ENCODE assay signal across 1 cellular context in the genomic region with DNA sequence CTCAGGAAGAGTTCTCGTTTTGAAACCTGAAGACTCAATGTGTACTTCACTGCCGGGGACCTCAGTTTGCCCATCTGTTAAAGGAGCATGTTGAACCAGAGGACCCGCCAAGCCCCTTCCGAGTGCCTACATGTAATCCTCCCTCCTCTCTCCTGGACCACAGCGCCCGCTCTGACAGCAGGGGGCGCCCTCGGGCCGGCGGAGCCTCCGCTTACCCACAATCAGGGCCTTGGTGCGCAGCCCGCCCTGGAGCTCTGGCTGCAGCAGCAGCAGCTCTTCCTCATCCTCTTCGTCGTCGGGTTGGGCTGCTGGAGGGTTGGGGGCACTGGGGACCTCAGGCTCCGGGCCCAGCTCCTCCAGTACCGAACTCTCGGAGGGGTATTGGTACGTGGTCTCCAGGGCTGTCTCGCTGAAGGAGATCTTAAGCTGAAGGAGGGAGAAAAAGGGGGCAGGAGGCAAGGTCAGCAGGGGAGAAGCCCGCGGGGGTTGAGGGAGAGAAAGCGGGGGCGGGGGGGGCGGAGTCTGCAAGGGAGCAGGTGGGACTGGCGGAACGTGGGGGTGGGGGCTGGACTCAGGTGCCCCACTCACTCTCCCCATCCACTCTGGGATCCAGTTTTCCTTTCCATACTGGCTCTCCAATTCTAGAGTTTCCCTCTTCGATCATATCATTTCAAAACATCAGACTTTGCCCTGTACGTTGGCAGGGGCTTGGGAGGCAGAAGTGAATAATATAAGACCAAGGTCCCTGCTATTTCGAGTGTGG.
TF ChIP-seq lines count a peak whose summit lies in the region.

No MANE protein-coding gene starts in this region.

TF ChIP-seq in HepG2, 621 proteins besides CTCF, POLR2A, EP300 and RAD21 (continued from another document and continues in another):
- TF ChIP-seq, protein P1, sequence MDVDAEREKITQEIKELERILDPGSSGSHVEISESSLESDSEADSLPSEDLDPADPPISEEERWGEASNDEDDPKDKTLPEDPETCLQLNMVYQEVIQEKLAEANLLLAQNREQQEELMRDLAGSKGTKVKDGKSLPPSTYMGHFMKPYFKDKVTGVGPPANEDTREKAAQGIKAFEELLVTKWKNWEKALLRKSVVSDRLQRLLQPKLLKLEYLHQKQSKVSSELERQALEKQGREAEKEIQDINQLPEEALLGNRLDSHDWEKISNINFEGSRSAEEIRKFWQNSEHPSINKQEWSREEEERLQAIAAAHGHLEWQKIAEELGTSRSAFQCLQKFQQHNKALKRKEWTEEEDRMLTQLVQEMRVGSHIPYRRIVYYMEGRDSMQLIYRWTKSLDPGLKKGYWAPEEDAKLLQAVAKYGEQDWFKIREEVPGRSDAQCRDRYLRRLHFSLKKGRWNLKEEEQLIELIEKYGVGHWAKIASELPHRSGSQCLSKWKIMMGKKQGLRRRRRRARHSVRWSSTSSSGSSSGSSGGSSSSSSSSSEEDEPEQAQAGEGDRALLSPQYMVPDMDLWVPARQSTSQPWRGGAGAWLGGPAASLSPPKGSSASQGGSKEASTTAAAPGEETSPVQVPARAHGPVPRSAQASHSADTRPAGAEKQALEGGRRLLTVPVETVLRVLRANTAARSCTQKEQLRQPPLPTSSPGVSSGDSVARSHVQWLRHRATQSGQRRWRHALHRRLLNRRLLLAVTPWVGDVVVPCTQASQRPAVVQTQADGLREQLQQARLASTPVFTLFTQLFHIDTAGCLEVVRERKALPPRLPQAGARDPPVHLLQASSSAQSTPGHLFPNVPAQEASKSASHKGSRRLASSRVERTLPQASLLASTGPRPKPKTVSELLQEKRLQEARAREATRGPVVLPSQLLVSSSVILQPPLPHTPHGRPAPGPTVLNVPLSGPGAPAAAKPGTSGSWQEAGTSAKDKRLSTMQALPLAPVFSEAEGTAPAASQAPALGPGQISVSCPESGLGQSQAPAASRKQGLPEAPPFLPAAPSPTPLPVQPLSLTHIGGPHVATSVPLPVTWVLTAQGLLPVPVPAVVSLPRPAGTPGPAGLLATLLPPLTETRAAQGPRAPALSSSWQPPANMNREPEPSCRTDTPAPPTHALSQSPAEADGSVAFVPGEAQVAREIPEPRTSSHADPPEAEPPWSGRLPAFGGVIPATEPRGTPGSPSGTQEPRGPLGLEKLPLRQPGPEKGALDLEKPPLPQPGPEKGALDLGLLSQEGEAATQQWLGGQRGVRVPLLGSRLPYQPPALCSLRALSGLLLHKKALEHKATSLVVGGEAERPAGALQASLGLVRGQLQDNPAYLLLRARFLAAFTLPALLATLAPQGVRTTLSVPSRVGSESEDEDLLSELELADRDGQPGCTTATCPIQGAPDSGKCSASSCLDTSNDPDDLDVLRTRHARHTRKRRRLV (CRISPR knock-in tag; IDR thresholded peaks at IDR 0.05): peak; percentile 70; the same call in 1 of the 2 replicates
- TF ChIP-seq, protein P2, sequence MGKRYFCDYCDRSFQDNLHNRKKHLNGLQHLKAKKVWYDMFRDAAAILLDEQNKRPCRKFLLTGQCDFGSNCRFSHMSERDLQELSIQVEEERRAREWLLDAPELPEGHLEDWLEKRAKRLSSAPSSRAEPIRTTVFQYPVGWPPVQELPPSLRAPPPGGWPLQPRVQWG (CRISPR knock-in tag; IDR thresholded peaks at IDR 0.05; ENCODE audit: borderline replicate concordance, low read depth): no peak
- TF ChIP-seq RAD51 (IDR thresholded peaks at IDR 0.05; ENCODE audit: borderline replicate concordance) (no peak), AKAP8 (CRISPR knock-in tag; IDR thresholded peaks at IDR 0.05) (no peak), HDAC6 (IDR thresholded peaks at IDR 0.05; ENCODE audit: low read depth, low read length) (no peak), PRPF4 (IDR thresholded peaks at IDR 0.05; ENCODE audit: low read depth, low read length, poor library complexity, severe bottlenecking) (no peak), GATAD1 (CRISPR knock-in tag; IDR thresholded peaks at IDR 0.05) (peak; percentile 77), ZNF3 (CRISPR knock-in tag; IDR thresholded peaks at IDR 0.05) (0 out of 2 replicates have a peak, but pooled peaks have one; percentile 17), GFI1 (CRISPR knock-in tag; IDR thresholded peaks at IDR 0.05; ENCODE audit: borderline replicate concordance) (peak; percentile 63; the same call in 1 of the 2 replicates), ZMAT3 (CRISPR knock-in tag; conservative IDR thresholded peaks at IDR 0.05) (0 out of 2 replicates have a peak, but pooled peaks have one; percentile 32), SOX6 (IDR thresholded peaks at IDR 0.05) (no peak), SOX6 (CRISPR knock-in tag; IDR thresholded peaks at IDR 0.05) (peak; percentile 79), ZNF761 (CRISPR knock-in tag; conservative IDR thresholded peaks at IDR 0.05) (0 out of 2 replicates have a peak, but pooled peaks have one; percentile 35), NRL (CRISPR knock-in tag; IDR thresholded peaks at IDR 0.05; ENCODE audit: borderline replicate concordance) (peak; percentile 78; the same call in 1 of the 2 replicates), NFATC3 (CRISPR knock-in tag; IDR thresholded peaks at IDR 0.05) (no peak), SETDB1 (CRISPR knock-in tag; IDR thresholded peaks at IDR 0.05; ENCODE audit: borderline replicate concordance) (no peak), YY1 (IDR thresholded peaks at IDR 0.05; ENCODE audit: insufficient read depth, insufficient replicate concordance, low read depth, low read length) (peak; percentile 73), POLR2AphosphoS2 (IDR thresholded peaks at IDR 0.05; ENCODE audit: low read depth, low read length) (no peak), ZNF124 (CRISPR knock-in tag; IDR thresholded peaks at IDR 0.05) (peak; percentile 79; the same call in 1 of the 2 replicates), ZNF780A (CRISPR knock-in tag; IDR thresholded peaks at IDR 0.05) (no peak), HES4 (CRISPR knock-in tag; IDR thresholded peaks at IDR 0.05; ENCODE audit: borderline replicate concordance) (no peak), EED (CRISPR knock-in tag; IDR thresholded peaks at IDR 0.05) (no peak), KLF11 (CRISPR knock-in tag; IDR thresholded peaks at IDR 0.05) (peak; percentile 48; the same call in 1 of the 2 replicates), AGO1 (IDR thresholded peaks at IDR 0.05; ENCODE audit: low read depth, low read length, poor library complexity, severe bottlenecking) (peak; percentile 55), ZNF556 (CRISPR knock-in tag; IDR thresholded peaks at IDR 0.05; ENCODE audit: borderline replicate concordance) (peak; percentile 56; the same call in 1 of the 2 replicates), ZMYM4 (CRISPR knock-in tag; IDR thresholded peaks at IDR 0.05) (peak; percentile 70), RBM22 (optimal IDR thresholded peaks at IDR 0.05; ENCODE audit: low read length) (no peak), ZMYM3 (CRISPR knock-in tag; IDR thresholded peaks at IDR 0.05) (peak; percentile 80), HNRNPUL1 (IDR thresholded peaks at IDR 0.05; ENCODE audit: low read depth, low read length) (no peak), HNRNPLL (IDR thresholded peaks at IDR 0.05; ENCODE audit: low read depth, low read length, poor library complexity, severe bottlenecking) (peak; percentile 77), FOXJ3 (CRISPR knock-in tag; IDR thresholded peaks at IDR 0.05; ENCODE audit: borderline replicate concordance) (no peak), ZNF484 (CRISPR knock-in tag; IDR thresholded peaks at IDR 0.05; ENCODE audit: borderline replicate concordance, low read depth) (peak; percentile 63; the same call in 1 of the 2 replicates), SUZ12 (IDR thresholded peaks at IDR 0.05; ENCODE audit: low read depth, low read length) (no peak)
- TF ChIP-seq, protein P3, sequence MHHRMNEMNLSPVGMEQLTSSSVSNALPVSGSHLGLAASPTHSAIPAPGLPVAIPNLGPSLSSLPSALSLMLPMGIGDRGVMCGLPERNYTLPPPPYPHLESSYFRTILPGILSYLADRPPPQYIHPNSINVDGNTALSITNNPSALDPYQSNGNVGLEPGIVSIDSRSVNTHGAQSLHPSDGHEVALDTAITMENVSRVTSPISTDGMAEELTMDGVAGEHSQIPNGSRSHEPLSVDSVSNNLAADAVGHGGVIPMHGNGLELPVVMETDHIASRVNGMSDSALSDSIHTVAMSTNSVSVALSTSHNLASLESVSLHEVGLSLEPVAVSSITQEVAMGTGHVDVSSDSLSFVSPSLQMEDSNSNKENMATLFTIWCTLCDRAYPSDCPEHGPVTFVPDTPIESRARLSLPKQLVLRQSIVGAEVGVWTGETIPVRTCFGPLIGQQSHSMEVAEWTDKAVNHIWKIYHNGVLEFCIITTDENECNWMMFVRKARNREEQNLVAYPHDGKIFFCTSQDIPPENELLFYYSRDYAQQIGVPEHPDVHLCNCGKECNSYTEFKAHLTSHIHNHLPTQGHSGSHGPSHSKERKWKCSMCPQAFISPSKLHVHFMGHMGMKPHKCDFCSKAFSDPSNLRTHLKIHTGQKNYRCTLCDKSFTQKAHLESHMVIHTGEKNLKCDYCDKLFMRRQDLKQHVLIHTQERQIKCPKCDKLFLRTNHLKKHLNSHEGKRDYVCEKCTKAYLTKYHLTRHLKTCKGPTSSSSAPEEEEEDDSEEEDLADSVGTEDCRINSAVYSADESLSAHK (CRISPR knock-in tag; IDR thresholded peaks at IDR 0.05; ENCODE audit: borderline replicate concordance): no peak
- TF ChIP-seq, protein P4, sequence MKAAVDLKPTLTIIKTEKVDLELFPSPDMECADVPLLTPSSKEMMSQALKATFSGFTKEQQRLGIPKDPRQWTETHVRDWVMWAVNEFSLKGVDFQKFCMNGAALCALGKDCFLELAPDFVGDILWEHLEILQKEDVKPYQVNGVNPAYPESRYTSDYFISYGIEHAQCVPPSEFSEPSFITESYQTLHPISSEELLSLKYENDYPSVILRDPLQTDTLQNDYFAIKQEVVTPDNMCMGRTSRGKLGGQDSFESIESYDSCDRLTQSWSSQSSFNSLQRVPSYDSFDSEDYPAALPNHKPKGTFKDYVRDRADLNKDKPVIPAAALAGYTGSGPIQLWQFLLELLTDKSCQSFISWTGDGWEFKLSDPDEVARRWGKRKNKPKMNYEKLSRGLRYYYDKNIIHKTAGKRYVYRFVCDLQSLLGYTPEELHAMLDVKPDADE (CRISPR knock-in tag; IDR thresholded peaks at IDR 0.05): no peak
- TF ChIP-seq, protein P5, sequence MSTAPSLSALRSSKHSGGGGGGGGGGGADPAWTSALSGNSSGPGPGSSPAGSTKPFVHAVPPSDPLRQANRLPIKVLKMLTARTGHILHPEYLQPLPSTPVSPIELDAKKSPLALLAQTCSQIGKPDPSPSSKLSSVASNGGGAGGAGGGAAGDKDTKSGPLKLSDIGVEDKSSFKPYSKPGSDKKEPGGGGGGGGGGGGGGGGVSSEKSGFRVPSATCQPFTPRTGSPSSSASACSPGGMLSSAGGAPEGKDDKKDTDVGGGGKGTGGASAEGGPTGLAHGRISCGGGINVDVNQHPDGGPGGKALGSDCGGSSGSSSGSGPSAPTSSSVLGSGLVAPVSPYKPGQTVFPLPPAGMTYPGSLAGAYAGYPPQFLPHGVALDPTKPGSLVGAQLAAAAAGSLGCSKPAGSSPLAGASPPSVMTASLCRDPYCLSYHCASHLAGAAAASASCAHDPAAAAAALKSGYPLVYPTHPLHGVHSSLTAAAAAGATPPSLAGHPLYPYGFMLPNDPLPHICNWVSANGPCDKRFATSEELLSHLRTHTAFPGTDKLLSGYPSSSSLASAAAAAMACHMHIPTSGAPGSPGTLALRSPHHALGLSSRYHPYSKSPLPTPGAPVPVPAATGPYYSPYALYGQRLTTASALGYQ (CRISPR knock-in tag; IDR thresholded peaks at IDR 0.05): no peak
- TF ChIP-seq, protein P6, sequence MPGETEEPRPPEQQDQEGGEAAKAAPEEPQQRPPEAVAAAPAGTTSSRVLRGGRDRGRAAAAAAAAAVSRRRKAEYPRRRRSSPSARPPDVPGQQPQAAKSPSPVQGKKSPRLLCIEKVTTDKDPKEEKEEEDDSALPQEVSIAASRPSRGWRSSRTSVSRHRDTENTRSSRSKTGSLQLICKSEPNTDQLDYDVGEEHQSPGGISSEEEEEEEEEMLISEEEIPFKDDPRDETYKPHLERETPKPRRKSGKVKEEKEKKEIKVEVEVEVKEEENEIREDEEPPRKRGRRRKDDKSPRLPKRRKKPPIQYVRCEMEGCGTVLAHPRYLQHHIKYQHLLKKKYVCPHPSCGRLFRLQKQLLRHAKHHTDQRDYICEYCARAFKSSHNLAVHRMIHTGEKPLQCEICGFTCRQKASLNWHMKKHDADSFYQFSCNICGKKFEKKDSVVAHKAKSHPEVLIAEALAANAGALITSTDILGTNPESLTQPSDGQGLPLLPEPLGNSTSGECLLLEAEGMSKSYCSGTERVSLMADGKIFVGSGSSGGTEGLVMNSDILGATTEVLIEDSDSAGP (CRISPR knock-in tag; IDR thresholded peaks at IDR 0.05; ENCODE audit: borderline replicate concordance): peak; percentile 89
- TF ChIP-seq, protein P7, sequence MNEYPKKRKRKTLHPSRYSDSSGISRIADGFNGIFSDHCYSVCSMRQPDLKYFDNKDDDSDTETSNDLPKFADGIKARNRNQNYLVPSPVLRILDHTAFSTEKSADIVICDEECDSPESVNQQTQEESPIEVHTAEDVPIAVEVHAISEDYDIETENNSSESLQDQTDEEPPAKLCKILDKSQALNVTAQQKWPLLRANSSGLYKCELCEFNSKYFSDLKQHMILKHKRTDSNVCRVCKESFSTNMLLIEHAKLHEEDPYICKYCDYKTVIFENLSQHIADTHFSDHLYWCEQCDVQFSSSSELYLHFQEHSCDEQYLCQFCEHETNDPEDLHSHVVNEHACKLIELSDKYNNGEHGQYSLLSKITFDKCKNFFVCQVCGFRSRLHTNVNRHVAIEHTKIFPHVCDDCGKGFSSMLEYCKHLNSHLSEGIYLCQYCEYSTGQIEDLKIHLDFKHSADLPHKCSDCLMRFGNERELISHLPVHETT (CRISPR knock-in tag; conservative IDR thresholded peaks at IDR 0.05): peak; percentile 45
- TF ChIP-seq, protein P8, sequence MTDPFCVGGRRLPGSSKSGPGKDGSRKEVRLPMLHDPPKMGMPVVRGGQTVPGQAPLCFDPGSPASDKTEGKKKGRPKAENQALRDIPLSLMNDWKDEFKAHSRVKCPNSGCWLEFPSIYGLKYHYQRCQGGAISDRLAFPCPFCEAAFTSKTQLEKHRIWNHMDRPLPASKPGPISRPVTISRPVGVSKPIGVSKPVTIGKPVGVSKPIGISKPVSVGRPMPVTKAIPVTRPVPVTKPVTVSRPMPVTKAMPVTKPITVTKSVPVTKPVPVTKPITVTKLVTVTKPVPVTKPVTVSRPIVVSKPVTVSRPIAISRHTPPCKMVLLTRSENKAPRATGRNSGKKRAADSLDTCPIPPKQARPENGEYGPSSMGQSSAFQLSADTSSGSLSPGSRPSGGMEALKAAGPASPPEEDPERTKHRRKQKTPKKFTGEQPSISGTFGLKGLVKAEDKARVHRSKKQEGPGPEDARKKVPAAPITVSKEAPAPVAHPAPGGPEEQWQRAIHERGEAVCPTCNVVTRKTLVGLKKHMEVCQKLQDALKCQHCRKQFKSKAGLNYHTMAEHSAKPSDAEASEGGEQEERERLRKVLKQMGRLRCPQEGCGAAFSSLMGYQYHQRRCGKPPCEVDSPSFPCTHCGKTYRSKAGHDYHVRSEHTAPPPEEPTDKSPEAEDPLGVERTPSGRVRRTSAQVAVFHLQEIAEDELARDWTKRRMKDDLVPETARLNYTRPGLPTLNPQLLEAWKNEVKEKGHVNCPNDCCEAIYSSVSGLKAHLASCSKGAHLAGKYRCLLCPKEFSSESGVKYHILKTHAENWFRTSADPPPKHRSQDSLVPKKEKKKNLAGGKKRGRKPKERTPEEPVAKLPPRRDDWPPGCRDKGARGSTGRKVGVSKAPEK (CRISPR knock-in tag; IDR thresholded peaks at IDR 0.05; ENCODE audit: borderline replicate concordance): peak; percentile 87; the same call in 1 of the 2 replicates
